Comparison of ENCODE assay signal across 1 cellular context in the genomic region with DNA sequence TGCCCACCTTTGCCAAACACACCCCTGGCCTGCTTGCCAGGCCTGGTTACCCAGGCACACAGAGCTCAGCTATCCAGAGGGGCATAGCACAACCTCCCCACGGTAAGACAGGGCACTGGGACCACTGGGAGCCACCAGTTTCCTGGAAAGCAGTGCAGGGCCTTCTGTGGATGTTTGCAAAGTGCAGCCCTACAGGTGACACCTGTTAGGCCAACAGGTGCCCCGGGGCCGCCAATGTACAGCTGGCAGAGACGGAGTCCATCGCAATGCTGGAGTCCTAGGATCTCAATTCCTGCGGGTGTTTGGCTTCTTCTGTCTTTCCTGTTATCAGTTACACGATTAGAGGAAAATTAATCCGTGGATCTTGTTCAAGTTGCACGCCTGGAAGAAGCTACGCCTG.
TF ChIP-seq lines count a peak whose summit lies in the region.

No MANE protein-coding gene starts in this region.

TF ChIP-seq in HEK293, 187 proteins besides CTCF, POLR2A, EP300 and RAD21 (continued from another document):
- TF ChIP-seq, protein P1, sequence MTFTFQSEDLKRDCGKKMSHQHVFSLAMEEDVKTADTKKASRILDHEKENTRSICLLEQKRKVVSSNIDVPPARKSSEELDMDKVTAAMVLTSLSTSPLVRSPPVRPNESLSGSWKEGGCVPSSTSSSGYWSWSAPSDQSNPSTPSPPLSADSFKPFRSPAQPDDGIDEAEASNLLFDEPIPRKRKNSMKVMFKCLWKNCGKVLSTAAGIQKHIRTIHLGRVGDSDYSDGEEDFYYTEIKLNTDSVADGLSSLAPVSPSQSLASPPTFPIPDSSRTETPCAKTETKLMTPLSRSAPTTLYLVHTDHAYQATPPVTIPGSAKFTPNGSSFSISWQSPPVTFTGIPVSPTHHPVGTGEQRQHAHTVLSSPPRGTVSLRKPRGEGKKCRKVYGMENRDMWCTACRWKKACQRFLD (tag by site-specific recombination; IDR thresholded peaks at IDR 0.05): no peak
- peak; percentile 74 for TF ChIP-seq SCRT2 (tag by site-specific recombination; IDR thresholded peaks at IDR 0.05)
TF ChIP-seq in HEK293: peak in this region for 2.
